Comparison of ENCODE assay signal across 10 cellular contexts in the genomic region with DNA sequence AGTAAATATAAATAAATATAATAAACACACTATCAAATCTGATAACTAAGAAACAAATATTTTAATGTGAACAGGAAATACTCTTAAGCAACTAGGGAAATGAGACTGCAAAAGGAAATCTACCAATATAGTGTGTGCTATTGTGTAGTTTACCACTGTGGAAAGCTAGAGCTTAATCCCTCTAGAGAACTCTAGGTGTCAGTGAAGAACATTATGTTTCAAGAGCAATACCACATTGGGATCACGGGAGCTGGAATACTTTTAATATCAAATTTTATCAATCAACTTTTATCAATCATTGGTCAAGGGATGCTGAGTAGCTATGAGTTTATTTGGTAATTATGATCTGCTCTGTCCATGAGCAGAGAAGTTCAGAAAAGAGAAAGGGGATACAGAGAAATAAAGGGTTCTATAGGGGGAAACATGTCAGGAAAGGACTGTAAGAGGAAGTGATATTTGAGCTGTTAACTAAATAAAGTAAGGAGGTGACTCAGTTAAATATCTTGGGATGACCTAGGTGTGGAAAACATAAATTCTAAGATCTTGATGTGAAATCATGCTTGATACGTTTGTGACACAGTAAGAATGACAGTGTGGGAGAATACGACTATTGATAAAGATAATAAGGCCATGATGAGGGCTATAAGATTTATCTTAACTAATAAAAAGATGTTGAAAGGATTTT.
DNase-seq lines count a peak whose midpoint lies in the region; ATAC-seq, FAIRE-seq and TF ChIP-seq lines count a peak whose summit lies in the region.
"Had no signal": no experiment of that assay in that cellular context is flagged by ENCODE, and none has a peak within 500 bp of the region (broad histone marks: within the 10 kb centered on the region; RNA-seq: fewer than 3 reads in every experiment).

No MANE protein-coding gene starts in this region.

- DNase-seq in BJ (ENCODE audit: low read depth) = no peak
- peak; percentile 50 for DNase-seq in M059J (ENCODE audit: low read depth)
- peak; percentile 37 for DNase-seq in astrocyte of the hippocampus (ENCODE audit: low read depth, low spot score)
- DNase-seq in HepG2 (ENCODE audit: low spot score) = no peak
- DNase-seq in NCI-H2227 treated with DMSO at 0.1 percent for 48 hours (lab: John Stamatoyannopoulos, UW) = no peak
- DNase-seq in NCI-H446 treated with DMSO at 0.1 percent for 48 hours (lab: John Stamatoyannopoulos, UW) = no peak
- DNase-seq: amniotic stem cell, T-helper 1 cell had no signal

- no peak overlapping the region for H3K4me2 ChIP-seq in HepG2 (ENCODE audit: low read depth, low read length)

- POLR2A ChIA-PET in BJ (lab: Charles Lee) = no interaction called here
- POLR2A ChIA-PET in HepG2 (lab: Yijun Ruan, JAX) = no interaction called here

- TF ChIP-seq CTCF in BJ (IDR thresholded peaks at IDR 0.05; ENCODE audit: insufficient read depth, low read depth, low read length) (peak; percentile 48), HepG2 (CRISPR knock-in tag; IDR thresholded peaks at IDR 0.05) (no peak)

- H3K9me3 ChIP-seq in HepG2 (ENCODE audit: low read length) = no peaks in the 10 kb centered on the region

- intact Hi-C loops in HepG2 (cut with micrococcal nuclease; ENCODE audit: unreplicated experiment) = no loop called here

- no peak overlapping the region for H3K27ac ChIP-seq in HepG2 (ENCODE audit: extremely low read length, insufficient read depth, low read length)

- no peak for FAIRE-seq in HepG2 (lab: Jason Lieb, UNC)

- TF ChIP-seq EP300 in HepG2 (IDR thresholded peaks at IDR 0.05; ENCODE audit: low read depth in 2 of 2, low read length in 2 of 2) = no peak
- no peak for TF ChIP-seq EP300 in HepG2 (CRISPR knock-in tag; IDR thresholded peaks at IDR 0.05; ENCODE audit: borderline replicate concordance)

- no peak overlapping the region for H3K4me3 ChIP-seq in BJ (ENCODE audit: low read depth, low read length)
- no peak overlapping the region for H3K4me3 ChIP-seq in HepG2 (replicated peaks in 1 of 3; ENCODE audit: insufficient read depth in 1 of 3, low read depth in 2 of 3, low read length in 3 of 3)

- H3K9ac ChIP-seq in HepG2 (ENCODE audit: insufficient read depth, low read depth, low read length) = no peak overlapping the region

- TF ChIP-seq POLR2A in HepG2 (IDR thresholded peaks at IDR 0.05; ENCODE audit: insufficient read depth in 1 of 2, low read depth in 2 of 2, low read length in 2 of 2) = no peak

- no peaks in the 10 kb centered on the region for H3K36me3 ChIP-seq in BJ (ENCODE audit: control insufficient read depth, insufficient read depth, low read length)
- H3K36me3 ChIP-seq in HepG2 (replicated peaks in 1 of 2; ENCODE audit: control insufficient read depth in 1 of 2, insufficient read depth in 2 of 2, low read length in 2 of 2) = no peaks in the 10 kb centered on the region

- in situ Hi-C loops in HepG2 (cut with HindIII; ENCODE audit: extremely low pct_ligation_motif_present, low pct_unique_long_range_greater_than_20kb) = loop anchor here (25.0 kb wide), 2 partner anchors 758 to 908 kb away; a partner anchor contains a TSS

- CTCF ChIA-PET in BJ (lab: Yijun Ruan, JAX) (interaction anchor here (0.6 to 5.7 kb wide), 4 partner anchors 18 to 913 kb away, joined by 3 to 30 read pairs (median 4); a partner anchor contains a TSS), HepG2 (lab: Yijun Ruan, JAX; ENCODE audit: low intra/inter-chr PET ratio, low total read pairs) (no interaction called here)

- H3K79me2 ChIP-seq in HepG2 (ENCODE audit: insufficient read depth, low read length) = no peaks in the 10 kb centered on the region

- H2AFZ ChIP-seq in HepG2 (ENCODE audit: low read length) = no peak overlapping the region

- no peaks in the 10 kb centered on the region for H4K20me1 ChIP-seq in HepG2 (ENCODE audit: insufficient read depth, low read length)

- 0 out of 3 replicates have a peak, but pooled peaks have one; percentile 41 for ATAC-seq in HepG2
- no peak for ATAC-seq in HG02981 (IDR thresholded peaks at IDR 0.05; ENCODE audit: unreplicated experiment)
- no peak for ATAC-seq in GM21723 (IDR thresholded peaks at IDR 0.05; ENCODE audit: unreplicated experiment)

- H3K27me3 ChIP-seq in BJ (ENCODE audit: control insufficient read depth, insufficient read depth, low read length) = no peaks in the 10 kb centered on the region; the same call in 1 of the 2 replicates
- no peaks in the 10 kb centered on the region for H3K27me3 ChIP-seq in HepG2 (ENCODE audit: control insufficient read depth in 1 of 2, insufficient read depth in 2 of 2, low read length in 2 of 2)

- no TSS peak for BruUV-seq in HepG2 (replicated peaks; lab: Mats Ljungman, UMichigan)

- TF ChIP-seq RAD21 in HepG2 (CRISPR knock-in tag; IDR thresholded peaks at IDR 0.05) = no peak

- 40% methylated on average over 3 of the region's 3 CpGs for WGBS in HepG2 (ENCODE audit: low lambda C conversion rate)

- H3K4me1 ChIP-seq in HepG2 (ENCODE audit: insufficient read depth, low read length) = peaks cover 10% of the 10 kb centered on the region

TF ChIP-seq in HepG2, 621 proteins besides CTCF, POLR2A, EP300 and RAD21:
- TF ChIP-seq, protein P1, sequence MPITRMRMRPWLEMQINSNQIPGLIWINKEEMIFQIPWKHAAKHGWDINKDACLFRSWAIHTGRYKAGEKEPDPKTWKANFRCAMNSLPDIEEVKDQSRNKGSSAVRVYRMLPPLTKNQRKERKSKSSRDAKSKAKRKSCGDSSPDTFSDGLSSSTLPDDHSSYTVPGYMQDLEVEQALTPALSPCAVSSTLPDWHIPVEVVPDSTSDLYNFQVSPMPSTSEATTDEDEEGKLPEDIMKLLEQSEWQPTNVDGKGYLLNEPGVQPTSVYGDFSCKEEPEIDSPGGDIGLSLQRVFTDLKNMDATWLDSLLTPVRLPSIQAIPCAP (CRISPR knock-in tag; IDR thresholded peaks at IDR 0.05; ENCODE audit: low read depth) = no peak
- TF ChIP-seq ZFP1 (CRISPR knock-in tag; IDR thresholded peaks at IDR 0.05) = no peak

Comparison
In these comparisons a context has a peak if more than half of its experiments do, and no peak if none do; other contexts are left out.
1. DNase-seq: peak in M059J (single experiment) and astrocyte of the hippocampus (single experiment); none in BJ (single experiment), HepG2 (single experiment), NCI-H2227 treated with DMSO at 0.1 percent for 48 hours (single experiment) and NCI-H446 treated with DMSO at 0.1 percent for 48 hours (single experiment).